17 cellular contexts compared by ENCODE assay signal in genomic region chr7:33792547-33793105, GRCh38.
A peak's percentile ranks its signal among the peaks of the same experiment; 100 is the strongest.
DNase-seq lines count a peak whose midpoint lies in the region.
"Had no signal": no experiment of that assay in that cellular context is flagged by ENCODE, and none has a peak within 500 bp of the region (broad histone marks: within the 10 kb centered on the region; RNA-seq: fewer than 3 reads in every experiment).

No MANE protein-coding gene starts in this region.

- no peaks in the 10 kb centered on the region; the same call in 1 of the 2 replicates for H3K27me3 ChIP-seq in H7 (ENCODE audit: control insufficient read depth, insufficient read depth, low read length)
- H3K27me3 ChIP-seq: BLaER1, MG63, Peyer's patch, SJCRH30 had no signal

- no peaks in the 10 kb centered on the region for H3K36me3 ChIP-seq in H7 (replicated peaks; ENCODE audit: control insufficient read depth, insufficient read depth, low read length)
- H3K36me3 ChIP-seq: BLaER1, MG63, Peyer's patch, SJCRH30 had no signal

- DNase-seq in NCI-H1092 (lab: John Stamatoyannopoulos, UW): peak; percentile 69
- peak; percentile 39 for DNase-seq in NCI-H1436 (lab: John Stamatoyannopoulos, UW)
- DNase-seq in NCI-H2171 (lab: John Stamatoyannopoulos, UW): peak; percentile 18
- DNase-seq in left kidney (ENCODE audit: low read depth, low spot score): peak; percentile 36
- DNase-seq in H7: no peak
- DNase-seq in NCI-H446 treated with DMSO at 0.1 percent for 48 hours (lab: John Stamatoyannopoulos, UW): no peak
- no peak for DNase-seq in activated naive CD4-positive, alpha-beta T cell treated with Interleukin-2 at 50 U/mL for 16 hours
- DNase-seq: ACHN; Caco-2; CD4-positive, alpha-beta T cell; MG63; NCI-H187 treated with DMSO at 0.1 percent for 48 hours; NCI-H774; Peyer's patch; T-cell had no signal

- no peak overlapping the region for H3K4me3 ChIP-seq in H7 (ENCODE audit: insufficient read depth, low read depth, low read length)
- H3K4me3 ChIP-seq: BLaER1, MG63, Peyer's patch, SJCRH30 had no signal

Comparison
In these comparisons a context has a peak if more than half of its experiments do, and no peak if none do; other contexts are left out.
1. DNase-seq: peak in NCI-H1092 (single experiment), NCI-H1436 (single experiment), NCI-H2171 (single experiment) and left kidney (single experiment); none in H7 (single experiment), NCI-H446 treated with DMSO at 0.1 percent for 48 hours (single experiment) and activated naive CD4-positive, alpha-beta T cell treated with Interleukin-2 at 50 U/mL for 16 hours (single experiment).